In the genomic region with DNA sequence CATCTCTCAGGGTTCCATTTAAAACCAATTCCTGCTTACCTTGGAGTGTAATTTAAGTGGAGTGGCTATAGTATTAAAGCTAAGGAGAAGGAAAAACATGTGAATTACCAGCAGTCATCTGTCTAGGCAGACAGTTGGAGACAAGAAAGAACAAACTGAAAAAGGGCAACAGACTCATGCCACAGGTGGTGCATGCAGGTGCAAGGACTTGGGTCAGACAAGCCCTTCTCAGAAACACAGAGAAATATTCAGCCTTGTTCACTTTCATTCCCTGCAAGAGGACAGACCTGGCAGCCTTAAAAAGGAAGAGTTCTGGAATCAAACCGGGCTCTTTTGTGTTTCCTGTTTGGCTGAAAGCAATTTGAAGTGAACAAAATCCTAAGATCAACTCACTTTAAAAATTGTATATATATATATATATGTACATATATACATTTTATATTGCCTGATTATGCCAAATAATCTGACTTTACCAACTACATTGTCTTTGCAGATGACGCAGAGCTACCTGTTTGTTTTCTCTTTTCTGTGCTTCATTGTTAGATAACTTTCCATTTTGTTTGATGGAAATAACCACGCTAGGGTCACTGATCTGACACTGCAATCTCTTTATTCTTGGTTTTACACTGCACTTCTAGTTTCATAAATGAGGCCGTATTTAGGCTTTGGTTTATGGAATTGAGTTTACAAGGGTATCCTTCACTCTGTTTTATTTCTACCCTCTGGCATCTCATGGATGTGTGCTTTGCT, we compare ENCODE assay signal across 13 cellular contexts. TPM values are rescaled to one million over a fixed set of nuclear protein-coding genes. Genes with fewer than 3 reads are reported as not detected.
DNase-seq lines count a peak whose midpoint lies in the region; ATAC-seq and TF ChIP-seq lines count a peak whose summit lies in the region.
"Had no signal": no experiment of that assay in that cellular context is flagged by ENCODE, and none has a peak within 500 bp of the region (broad histone marks: within the 10 kb centered on the region; RNA-seq: fewer than 3 reads in every experiment).

No MANE protein-coding gene starts in this region.

- TF ChIP-seq CTCF in DOHH2 (IDR thresholded peaks at IDR 0.05; ENCODE audit: low read depth, low read length, poor library complexity, severe bottlenecking) (no peak), RWPE1 (conservative IDR thresholded peaks at IDR 0.05; ENCODE audit: low read depth) (no peak)

- CTCF ChIA-PET in RWPE1 (lab: Yijun Ruan, JAX): interaction anchor here (0.6 kb wide), 1 partner anchor 259 kb away, joined by 4 read pairs; no protein-coding TSS in a partner anchor

- H3K79me2 ChIP-seq in DOHH2 (ENCODE audit: control insufficient read depth, low read length): peaks cover 15% of the 10 kb centered on the region

- peak; percentile 31 for DNase-seq in Jurkat, Clone E6-1 (ENCODE audit: low read depth, low spot score)
- DNase-seq in dermis blood vessel endothelial cell (peak; percentile 31), NCI-H1694 (lab: John Stamatoyannopoulos, UW) (no peak), HAP-1 (ENCODE audit: low spot score in 2 of 2) (no peak), RWPE1 (ENCODE audit: low spot score) (no peak)
- DNase-seq: activated effector memory CD4-positive, alpha-beta T cell treated with anti-CD3 and anti-CD28 coated beads, Interleukin-2, amount 50 U/mL, for 16 hours; effector memory CD8-positive, alpha-beta T cell; nephron progenitor cell; psoas muscle; SIG-M5; thyroid gland had no signal

- H3F3A ChIP-seq in DOHH2 (ENCODE audit: control insufficient read depth, insufficient read depth): peaks cover 6% of the 10 kb centered on the region

- H4K20me1 ChIP-seq in DOHH2 (ENCODE audit: control insufficient read depth, insufficient read depth, low read depth, low read length): no peaks in the 10 kb centered on the region

- peak overlapping the region; percentile 58 for H3K4me2 ChIP-seq in DOHH2 (ENCODE audit: low read length)

- no peaks in the 10 kb centered on the region for H3K9me2 ChIP-seq in DOHH2 (replicated peaks; ENCODE audit: control insufficient read depth, low read length)

- H3K4me3 ChIP-seq in DOHH2 (ENCODE audit: low read length) (peak overlapping the region; percentile 42), HAP-1 (no peak overlapping the region)
- no peak overlapping the region for H3K4me3 ChIP-seq in Jurkat, Clone E6-1 (ENCODE audit: low read length)
- H3K4me3 ChIP-seq: psoas muscle, thyroid gland had no signal

- H3K36me3 ChIP-seq in DOHH2 (ENCODE audit: control insufficient read depth, low read length): peaks cover 17% of the 10 kb centered on the region
- H3K36me3 ChIP-seq in HAP-1 (replicated peaks): no peaks in the 10 kb centered on the region
- H3K36me3 ChIP-seq: thyroid gland had no signal

- H3K27ac ChIP-seq in DOHH2 (ENCODE audit: low read depth, low read length): peak overlapping the region; percentile 67
- no peak overlapping the region for H3K27ac ChIP-seq in RWPE1
- H3K27ac ChIP-seq: psoas muscle, thyroid gland had no signal

- peak; percentile 47 for ATAC-seq in GM18867 (IDR thresholded peaks at IDR 0.05; ENCODE audit: unreplicated experiment)
- ATAC-seq: psoas muscle had no signal

- H3K27me3 ChIP-seq in DOHH2 (ENCODE audit: control insufficient read depth, low read length) (no peaks in the 10 kb centered on the region), HAP-1 (ENCODE audit: low read depth) (no peaks in the 10 kb centered on the region)
- H3K27me3 ChIP-seq: thyroid gland had no signal

- H3K9me3 ChIP-seq in DOHH2 (ENCODE audit: control insufficient read depth, insufficient read depth, low read length): no peaks in the 10 kb centered on the region
- H3K9me3 ChIP-seq in HAP-1: no peaks in the 10 kb centered on the region
- H3K9me3 ChIP-seq: psoas muscle, thyroid gland had no signal

- POLR2A ChIA-PET in RWPE1 (lab: Yijun Ruan, JAX; ENCODE audit: low non-redundant PET): no interaction called here

- in situ Hi-C loops in HAP-1 (cut with MboI; ENCODE audit: low sequenced_read_pairs): no loop called here

- peaks cover 88% of the 10 kb centered on the region for H3K4me1 ChIP-seq in DOHH2 (ENCODE audit: control insufficient read depth, low read length)
- peaks cover 4% of the 10 kb centered on the region; the same call in 1 of the 2 replicates for H3K4me1 ChIP-seq in HAP-1
- H3K4me1 ChIP-seq: psoas muscle, thyroid gland had no signal

RNA-seq across cellular contexts. Expression of a gene that starts 35.1 kb away (rescaled TPM):
- 8.5 TPM for polyA plus RNA-seq in Jurkat, Clone E6-1 (2012; ENCODE audit: insufficient read depth, insufficient read length)
- total RNA-seq in dermis blood vessel endothelial cell: 24.0 and 29.4 TPM in 2 replicates

Comparison
In these comparisons a context has a peak if more than half of its experiments do, and no peak if none do; other contexts are left out.
1. DNase-seq: peak in Jurkat, Clone E6-1 (single experiment) and dermis blood vessel endothelial cell (single experiment); none in NCI-H1694 (single experiment), HAP-1 (0 of 2) and RWPE1 (single experiment).